18 cellular contexts compared by ENCODE assay signal in the genomic region with DNA sequence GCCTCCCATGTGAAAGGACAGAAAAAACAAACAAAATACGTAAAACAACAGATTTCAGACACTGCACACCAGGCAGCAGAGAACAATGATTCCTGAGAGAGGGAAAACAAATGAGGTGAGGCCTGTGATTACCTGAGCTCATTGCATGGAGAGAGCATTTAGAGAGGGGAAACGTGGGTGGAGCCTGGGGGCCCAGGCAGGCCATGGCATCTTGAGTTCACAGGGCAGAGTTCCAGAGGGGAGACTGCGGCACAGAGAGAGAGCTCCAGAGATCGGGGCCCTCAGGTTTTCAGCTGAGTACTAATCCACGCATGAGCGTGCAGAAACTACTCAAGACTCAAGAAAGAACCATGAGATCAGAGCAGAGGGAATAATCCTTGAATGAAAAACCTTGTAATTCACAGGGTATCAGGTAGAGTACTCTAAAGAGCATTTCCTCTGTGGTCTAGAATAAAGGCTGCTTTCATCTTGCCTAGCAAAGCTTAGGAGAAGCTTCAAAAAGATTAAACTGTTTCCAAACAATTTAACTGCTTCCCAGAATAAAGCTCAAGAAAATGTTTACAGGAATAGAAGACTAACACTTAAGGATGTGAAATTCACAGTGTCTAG. TPM values are rescaled to one million over a fixed set of nuclear protein-coding genes. Genes with fewer than 3 reads are reported as not detected.
DNase-seq lines count a peak whose midpoint lies in the region; FAIRE-seq and TF ChIP-seq lines count a peak whose summit lies in the region.
"Had no signal": no experiment of that assay in that cellular context is flagged by ENCODE, and none has a peak within 500 bp of the region (broad histone marks: within the 10 kb centered on the region; RNA-seq: fewer than 3 reads in every experiment).

No MANE protein-coding gene starts in this region.

- no peaks in the 10 kb centered on the region for H3K27me3 Mint-ChIP-seq in activated naive CD4-positive, alpha-beta T cell treated with anti-CD3 and anti-CD28 coated beads, Interleukin-2, amount 50 U/mL, for 24 hours
- H3K27me3 Mint-ChIP-seq in activated naive CD4-positive, alpha-beta T cell treated with anti-CD3 and anti-CD28 coated beads for 36 hours (ENCODE audit: low read depth) = no peaks in the 10 kb centered on the region

- H3K4me3 ChIP-seq in osteoblast (ENCODE audit: insufficient read depth, low read length) = no peak overlapping the region
- H3K4me3 ChIP-seq: SJSA1 had no signal

- DNase-seq in activated naive CD4-positive, alpha-beta T cell treated with anti-CD3 and anti-CD28 coated beads for 36 hours = no peak
- DNase-seq in SK-MEL-5 (ENCODE audit: low read depth, low spot score) = peak; percentile 6
- DNase-seq in iPS-NIHi7 (ENCODE audit: extremely low spot score) = peak; percentile 22
- no peak for DNase-seq in ureter (ENCODE audit: low spot score)
- no peak for DNase-seq in osteoblast (ENCODE audit: insufficient read length, low spot score, missing footprints)
- no peak for DNase-seq in NCI-H128 (lab: John Stamatoyannopoulos, UW; ENCODE audit: unreplicated experiment)
- no peak for DNase-seq in urothelium cell line (ENCODE audit: low spot score)
- DNase-seq: C1 segment of cervical spinal cord; NCI-H1694; NCI-H2107; NCI-H226; NCI-H69; NK-92 treated with Interleukin-12 subunit alpha and Interleukin-12 subunit beta, amount 100 ng/mL, for 24 hours; OCI-M1 had no signal

- H3K36me3 ChIP-seq in osteoblast (ENCODE audit: insufficient read depth, low read length) = no peaks in the 10 kb centered on the region
- H3K36me3 ChIP-seq: SJSA1 had no signal

- H3K79me2 ChIP-seq in osteoblast (ENCODE audit: insufficient read depth, low read length) = no peaks in the 10 kb centered on the region

- H3K27ac Mint-ChIP-seq in activated naive CD4-positive, alpha-beta T cell treated with anti-CD3 and anti-CD28 coated beads, Interleukin-2, amount 50 U/mL, for 24 hours = peak overlapping the region; percentile 87
- no peak overlapping the region for H3K27ac Mint-ChIP-seq in activated naive CD4-positive, alpha-beta T cell treated with anti-CD3 and anti-CD28 coated beads for 36 hours

- H3K27ac ChIP-seq in osteoblast (ENCODE audit: low read depth, low read length) = no peak overlapping the region
- H3K27ac ChIP-seq: KMS-11, SJSA1 had no signal

- FAIRE-seq in urothelium cell line (lab: Jason Lieb, UNC) = no peak
- FAIRE-seq: GM18507 had no signal

- no peak overlapping the region for H3K4me3 Mint-ChIP-seq in activated naive CD4-positive, alpha-beta T cell treated with anti-CD3 and anti-CD28 coated beads, Interleukin-2, amount 50 U/mL, for 24 hours
- no peak overlapping the region for H3K4me3 Mint-ChIP-seq in activated naive CD4-positive, alpha-beta T cell treated with anti-CD3 and anti-CD28 coated beads for 36 hours

- CTCF ChIA-PET in activated naive CD4-positive, alpha-beta T cell treated with anti-CD3 and anti-CD28 coated beads for 36 hours (lab: Charles Lee) = interaction anchor here (0.7 kb wide), 1 partner anchor 247 kb away, joined by 3 read pairs; no protein-coding TSS in a partner anchor

- H3K27me3 ChIP-seq in osteoblast (ENCODE audit: insufficient read depth, low read length) = no peaks in the 10 kb centered on the region
- H3K27me3 ChIP-seq: SJSA1 had no signal

- H3K4me2 ChIP-seq in osteoblast (ENCODE audit: insufficient read depth, low read length) = no peak overlapping the region
- H3K4me2 ChIP-seq: KMS-11 had no signal

- no peaks in the 10 kb centered on the region for H4K20me1 ChIP-seq in osteoblast (ENCODE audit: insufficient read depth, low read length)

- intact Hi-C loops in activated naive CD4-positive, alpha-beta T cell treated with anti-CD3 and anti-CD28 coated beads for 36 hours (cut with micrococcal nuclease) = no loop called here

- no peak for TF ChIP-seq CTCF in osteoblast (IDR thresholded peaks at IDR 0.05; ENCODE audit: extremely low read depth, low read depth, low read length)

- H3K9me3 Mint-ChIP-seq in activated naive CD4-positive, alpha-beta T cell treated with anti-CD3 and anti-CD28 coated beads, Interleukin-2, amount 50 U/mL, for 24 hours = no peaks in the 10 kb centered on the region
- no peaks in the 10 kb centered on the region for H3K9me3 Mint-ChIP-seq in activated naive CD4-positive, alpha-beta T cell treated with anti-CD3 and anti-CD28 coated beads for 36 hours

- in situ Hi-C loops in SK-MEL-5 (cut with HindIII; ENCODE audit: low pct_unique_long_range_greater_than_20kb, low sequenced_read_pairs) = no loop called here

- no peaks in the 10 kb centered on the region for H3K36me3 Mint-ChIP-seq in activated naive CD4-positive, alpha-beta T cell treated with anti-CD3 and anti-CD28 coated beads, Interleukin-2, amount 50 U/mL, for 24 hours
- no peaks in the 10 kb centered on the region for H3K36me3 Mint-ChIP-seq in activated naive CD4-positive, alpha-beta T cell treated with anti-CD3 and anti-CD28 coated beads for 36 hours (ENCODE audit: low read depth)

- peaks cover 9% of the 10 kb centered on the region for H3K4me1 ChIP-seq in osteoblast (ENCODE audit: insufficient read depth, low read length)

- no peak overlapping the region for H2AFZ ChIP-seq in osteoblast (ENCODE audit: low read length)

- H3K9me3 ChIP-seq in osteoblast (ENCODE audit: low read depth, low read length) = no peaks in the 10 kb centered on the region
- H3K9me3 ChIP-seq: SJSA1 had no signal

- H3K4me1 Mint-ChIP-seq in activated naive CD4-positive, alpha-beta T cell treated with anti-CD3 and anti-CD28 coated beads, Interleukin-2, amount 50 U/mL, for 24 hours = peaks cover 33% of the 10 kb centered on the region
- peaks cover 20% of the 10 kb centered on the region for H3K4me1 Mint-ChIP-seq in activated naive CD4-positive, alpha-beta T cell treated with anti-CD3 and anti-CD28 coated beads for 36 hours (ENCODE audit: low read depth)

RNA-seq across cellular contexts. Expression of a gene that starts 46.6 kb away (rescaled TPM):
- total RNA-seq in activated naive CD4-positive, alpha-beta T cell treated with anti-CD3 and anti-CD28 coated beads for 36 hours = 1 to 10 TPM; 2.3 to 2.6 TPM
- 54.3 and 58.4 TPM in 2 replicates for total RNA-seq in SK-MEL-5 (2014; rRNA removed; shearing (Covaris generic))
- polyA plus RNA-seq in SK-MEL-5 (2015; cell fraction: cytosol; rRNA removed) = 24.6 and 33.7 TPM in 2 replicates
- polyA plus RNA-seq in SK-MEL-5 (2015; cell fraction: nucleus; rRNA removed) = 84.9 and 95.1 TPM in 2 replicates
- total RNA-seq in ureter (47.2 TPM), osteoblast (68.4 and 76.0 TPM in 2 replicates)

Comparison
In these comparisons a context has a peak if more than half of its experiments do, and no peak if none do; other contexts are left out.
1. DNase-seq: peak in SK-MEL-5 (single experiment) and iPS-NIHi7 (single experiment); none in activated naive CD4-positive, alpha-beta T cell treated with anti-CD3 and anti-CD28 coated beads for 36 hours (single experiment), ureter (single experiment), osteoblast (single experiment), NCI-H128 (single experiment) and urothelium cell line (single experiment).
2. RNA of a gene that starts 46.6 kb away (total RNA-seq): 68.4 to 76.0 TPM in osteoblast, 54.3 to 58.4 TPM in SK-MEL-5 and 47.2 TPM in ureter (single experiment); 2.3 to 2.6 TPM in activated naive CD4-positive, alpha-beta T cell treated with anti-CD3 and anti-CD28 coated beads for 36 hours; every median in the first group is over 10 times any median in the second.